ENCODE assay signal across 9 cellular contexts in genomic region chrX:150848914-150849365, GRCh38. TPM values are rescaled to one million over a fixed set of nuclear protein-coding genes. Genes with fewer than 3 reads are reported as not detected.
DNase-seq lines count a peak whose midpoint lies in the region; ATAC-seq lines count a peak whose summit lies in the region.
"Had no signal": no experiment of that assay in that cellular context is flagged by ENCODE, and none has a peak within 500 bp of the region (broad histone marks: within the 10 kb centered on the region; RNA-seq: fewer than 3 reads in every experiment).

No MANE protein-coding gene starts in this region.

- ATAC-seq in GM21360 (IDR thresholded peaks at IDR 0.05; ENCODE audit: unreplicated experiment) (peak; percentile 20), GM19455 (IDR thresholded peaks at IDR 0.05; ENCODE audit: unreplicated experiment) (no peak), GM18861 (IDR thresholded peaks at IDR 0.05; ENCODE audit: unreplicated experiment) (no peak), HG02623 (IDR thresholded peaks at IDR 0.05; ENCODE audit: unreplicated experiment) (no peak)
- peak; percentile 79 to 81 for ATAC-seq in natural killer cell treated with Interleukin-12 subunit alpha and Interleukin-12 subunit beta and Interleukin-15 and Interleukin-18, amount 100 ng/mL, for 72 hours

- peak; percentile 68 for DNase-seq in NCI-H1436 treated with DMSO at 0.1 percent for 48 hours (lab: John Stamatoyannopoulos, UW)
- DNase-seq in UCSD-AML1 (lab: John Stamatoyannopoulos, UW; ENCODE audit: unreplicated experiment), result peak; percentile 36
- DNase-seq in natural killer cell treated with Interleukin-12 subunit alpha and Interleukin-12 subunit beta and Interleukin-15 and Interleukin-18, amount 100 ng/mL, for 72 hours (ENCODE audit: low spot score), result peak; percentile 62
- no peak for DNase-seq in activated T-cell treated with anti-CD3 and anti-CD28 coated beads for 4 hours
- DNase-seq: NCI-H524 had no signal

- peaks cover 42 to 47% of the 10 kb centered on the region in 2 donors for H3K4me1 Mint-ChIP-seq in natural killer cell treated with Interleukin-12 subunit alpha and Interleukin-12 subunit beta and Interleukin-15 and Interleukin-18, amount 100 ng/mL, for 72 hours (ENCODE audit: low read depth in 2 of 2)

- H3K27ac Mint-ChIP-seq in natural killer cell treated with Interleukin-12 subunit alpha and Interleukin-12 subunit beta and Interleukin-15 and Interleukin-18, amount 100 ng/mL, for 72 hours, result peak overlapping the region; percentile 68 to 85

- H3K4me3 Mint-ChIP-seq in natural killer cell treated with Interleukin-12 subunit alpha and Interleukin-12 subunit beta and Interleukin-15 and Interleukin-18, amount 100 ng/mL, for 72 hours, result peak overlapping the region; percentile 55

- H3K9me3 Mint-ChIP-seq in natural killer cell treated with Interleukin-12 subunit alpha and Interleukin-12 subunit beta and Interleukin-15 and Interleukin-18, amount 100 ng/mL, for 72 hours, result no peaks in the 10 kb centered on the region

- peaks cover 6% of the 10 kb centered on the region for H3K36me3 Mint-ChIP-seq in natural killer cell treated with Interleukin-12 subunit alpha and Interleukin-12 subunit beta and Interleukin-15 and Interleukin-18, amount 100 ng/mL, for 72 hours

- H3K27me3 Mint-ChIP-seq in natural killer cell treated with Interleukin-12 subunit alpha and Interleukin-12 subunit beta and Interleukin-15 and Interleukin-18, amount 100 ng/mL, for 72 hours, result peaks cover 0 to 2% of the 10 kb centered on the region in 2 donors

RNA-seq across cellular contexts. Expression of gene CD99L2, which starts 49.5 kb away (rescaled TPM):
- 10 to 100 TPM; 23.8 to 25.7 TPM for total RNA-seq in natural killer cell treated with Interleukin-12 subunit alpha and Interleukin-12 subunit beta and Interleukin-15 and Interleukin-18, amount 100 ng/mL, for 72 hours

Comparison
In these comparisons a context has a peak if more than half of its experiments do, and no peak if none do; other contexts are left out.
1. ATAC-seq: peak in GM21360 (single experiment) and natural killer cell treated with Interleukin-12 subunit alpha and Interleukin-12 subunit beta and Interleukin-15 and Interleukin-18, amount 100 ng/mL, for 72 hours (2 of 2); none in GM19455 (single experiment), GM18861 (single experiment) and HG02623 (single experiment).